ENCODE assay signal across 18 cellular contexts in genomic region chr7:46197833-46198540, GRCh38.
DNase-seq lines count a peak whose midpoint lies in the region; ATAC-seq, FAIRE-seq and TF ChIP-seq lines count a peak whose summit lies in the region.
"Had no signal": no experiment of that assay in that cellular context is flagged by ENCODE, and none has a peak within 500 bp of the region (broad histone marks: within the 10 kb centered on the region; RNA-seq: fewer than 3 reads in every experiment).

No MANE protein-coding gene starts in this region.

- H2BK12ac ChIP-seq in mesenchymal stem cell (ENCODE audit: low read length in 2 of 2) = peak overlapping the region in 1 of 2 experiments; percentile 1

- no peaks in the 10 kb centered on the region for H3K27me3 ChIP-seq in mesenchymal stem cell (ENCODE audit: control insufficient read depth in 1 of 2, insufficient read depth in 1 of 2, low read length in 2 of 2)

- no peaks in the 10 kb centered on the region for H3K9me3 ChIP-seq in mesenchymal stem cell (ENCODE audit: control insufficient read depth, low read length)
- H3K9me3 ChIP-seq: A549, Caco-2, HAP-1 had no signal

- no peak overlapping the region for H3K4ac ChIP-seq in mesenchymal stem cell (ENCODE audit: low read depth in 1 of 2, low read length in 2 of 2)

- H3K36me3 ChIP-seq in mesenchymal stem cell (ENCODE audit: control insufficient read depth in 1 of 2, insufficient read depth in 2 of 2, low read depth in 1 of 2, low read length in 2 of 2) = no peaks in the 10 kb centered on the region
- H3K36me3 ChIP-seq: HAP-1 had no signal

- H4K91ac ChIP-seq in mesenchymal stem cell (ENCODE audit: low read length) = no peak overlapping the region

- ATAC-seq in HG03342 (IDR thresholded peaks at IDR 0.05; ENCODE audit: unreplicated experiment) = no peak
- ATAC-seq in GM19351 (IDR thresholded peaks at IDR 0.05; ENCODE audit: unreplicated experiment) = no peak
- ATAC-seq: A549 had no signal

- no peak for TF ChIP-seq POLR2A in GM12892 (IDR thresholded peaks at IDR 0.05; ENCODE audit: low read depth, low read length)

- no peak overlapping the region for H2BK15ac ChIP-seq in mesenchymal stem cell (ENCODE audit: low read depth, poor library complexity, severe bottlenecking)

- no peak overlapping the region for H3K4me2 ChIP-seq in mesenchymal stem cell (ENCODE audit: low read length, poor library complexity, severe bottlenecking)
- H3K4me2 ChIP-seq: A549 had no signal

- H3K79me1 ChIP-seq in mesenchymal stem cell (replicated peaks; ENCODE audit: low read length, poor library complexity, severe bottlenecking) = no peaks in the 10 kb centered on the region

- no peak overlapping the region for H2AFZ ChIP-seq in mesenchymal stem cell (ENCODE audit: low read depth, low read length)

- no peak overlapping the region for H3K14ac ChIP-seq in mesenchymal stem cell (ENCODE audit: low read length in 2 of 2)

- H2BK5ac ChIP-seq in mesenchymal stem cell (ENCODE audit: low read depth, low read length, poor library complexity, severe bottlenecking) = no peak overlapping the region

- no peak overlapping the region for H4K8ac ChIP-seq in mesenchymal stem cell (ENCODE audit: low read length)

- H3K27ac ChIP-seq in coronary artery (no peak overlapping the region), mesenchymal stem cell (ENCODE audit: low read length, poor library complexity, severe bottlenecking) (no peak overlapping the region)
- H3K27ac ChIP-seq: 22Rv1, A549, C4-2B had no signal

- TF ChIP-seq CTCF in coronary artery (IDR thresholded peaks at IDR 0.05) = no peak

- peak; percentile 61 for FAIRE-seq in GM12892 (lab: Jason Lieb, UNC)
- FAIRE-seq: D721Med, GM12891, GM18507 had no signal

- H2BK120ac ChIP-seq in mesenchymal stem cell (ENCODE audit: low read depth, low read length) = no peak overlapping the region

- H3K23ac ChIP-seq in mesenchymal stem cell (ENCODE audit: low read length in 2 of 2) = no peak overlapping the region

- no peak overlapping the region for H3K4me3 ChIP-seq in coronary artery
- no peak overlapping the region for H3K4me3 ChIP-seq in mesenchymal stem cell (ENCODE audit: insufficient read depth in 1 of 2, low read depth in 1 of 2, low read length in 2 of 2)
- H3K4me3 ChIP-seq: A549, HAP-1 had no signal

- no peak overlapping the region for H3K18ac ChIP-seq in mesenchymal stem cell (ENCODE audit: low read depth in 1 of 2, low read length in 2 of 2)

- H3K9ac ChIP-seq in mesenchymal stem cell (ENCODE audit: low read length) = no peak overlapping the region

- H2AK5ac ChIP-seq in mesenchymal stem cell (ENCODE audit: low read length, severe bottlenecking) = no peak overlapping the region

- no peaks in the 10 kb centered on the region for H3K4me1 ChIP-seq in mesenchymal stem cell (ENCODE audit: control insufficient read depth, insufficient read depth, low read depth, low read length)
- H3K4me1 ChIP-seq: A549, Caco-2, HAP-1 had no signal

- DNase-seq in GM12892 (ENCODE audit: insufficient read length) (no peak), NCI-H446 treated with DMSO at 0.1 percent for 48 hours (lab: John Stamatoyannopoulos, UW) (peak; percentile 21), coronary artery (ENCODE audit: low spot score) (peak; percentile 22), mesenchymal stem cell (peak; percentile 50), SW480 (ENCODE audit: low spot score) (no peak), NCI-H345 treated with DMSO at 0.1 percent for 48 hours (lab: John Stamatoyannopoulos, UW; ENCODE audit: unreplicated experiment) (no peak)
- DNase-seq: AML-193; Caco-2; CD4-positive, alpha-beta T cell had no signal

- WGBS in mesenchymal stem cell = 87% methylated on average over 6 of the region's 7 CpGs

Comparison
In these comparisons a context has a peak if more than half of its experiments do, and no peak if none do; other contexts are left out.
1. DNase-seq: peak in NCI-H446 treated with DMSO at 0.1 percent for 48 hours (single experiment), coronary artery (single experiment) and mesenchymal stem cell (single experiment); none in GM12892 (single experiment), SW480 (single experiment) and NCI-H345 treated with DMSO at 0.1 percent for 48 hours (single experiment).